In genomic region chr5:74516217-74516636, GRCh38 we compare ENCODE assay signal across 1 cellular context.
TF ChIP-seq lines count a peak whose summit lies in the region.

No MANE protein-coding gene starts in this region.

TF ChIP-seq in WTC11, 78 proteins besides CTCF, POLR2A, EP300 and RAD21 (continued from another document):
- no peak for TF ChIP-seq TEAD4 (CRISPR knock-in tag; IDR thresholded peaks at IDR 0.05)
- no peak for TF ChIP-seq ZNF396 (CRISPR knock-in tag; IDR thresholded peaks at IDR 0.05; ENCODE audit: borderline replicate concordance)
- no peak for TF ChIP-seq CBFB (CRISPR knock-in tag; IDR thresholded peaks at IDR 0.05; ENCODE audit: low read depth)
- no peak for TF ChIP-seq ERG (CRISPR knock-in tag; IDR thresholded peaks at IDR 0.05)
- no peak for TF ChIP-seq ATF1 (CRISPR knock-in tag; IDR thresholded peaks at IDR 0.05)
- TF ChIP-seq USF2 (CRISPR knock-in tag; IDR thresholded peaks at IDR 0.05): no peak
- TF ChIP-seq ELF4 (CRISPR knock-in tag; IDR thresholded peaks at IDR 0.05; ENCODE audit: low read depth): no peak
- TF ChIP-seq FOXP4 (CRISPR knock-in tag; IDR thresholded peaks at IDR 0.05): no peak
- TF ChIP-seq FOXJ3 (CRISPR knock-in tag; IDR thresholded peaks at IDR 0.05; ENCODE audit: borderline replicate concordance): no peak
